ENCODE assay signal across 20 cellular contexts in genomic region chr13:86002921-86003488, GRCh38.
DNase-seq lines count a peak whose midpoint lies in the region; FAIRE-seq and TF ChIP-seq lines count a peak whose summit lies in the region.
"Had no signal": no experiment of that assay in that cellular context is flagged by ENCODE, and none has a peak within 500 bp of the region (broad histone marks: within the 10 kb centered on the region; RNA-seq: fewer than 3 reads in every experiment).

No MANE protein-coding gene starts in this region.

- in situ Hi-C loops in KBM-7 (cut with MboI; ENCODE audit: low pct_unique_long_range_greater_than_20kb, low sequenced_read_pairs) = no loop called here

- TF ChIP-seq CTCF in neural progenitor cell (IDR thresholded peaks at IDR 0.05) (no peak), spleen (IDR thresholded peaks at IDR 0.05 in 8 of 11, conservative IDR thresholded peaks at IDR 0.05 in 3 of 11) (no peak)

- no peak for TF ChIP-seq POLR2A in spleen (IDR thresholded peaks at IDR 0.05)

- H3K27ac ChIP-seq in neural progenitor cell = peak overlapping the region; percentile 86
- no peak overlapping the region for H3K27ac ChIP-seq in spleen
- H3K27ac ChIP-seq: heart right ventricle, prostate gland had no signal

- peaks cover 22% of the 10 kb centered on the region for H3K4me1 ChIP-seq in neural progenitor cell
- H3K4me1 ChIP-seq in spleen = no peaks in the 10 kb centered on the region
- H3K4me1 ChIP-seq: heart right ventricle, prostate gland had no signal

- no peaks in the 10 kb centered on the region for H4K20me1 ChIP-seq in neural progenitor cell (ENCODE audit: low read depth)

- CTCF ChIA-PET in HEK293T (lab: Yijun Ruan, JAX) = no interaction called here

- no peak for DNase-seq in HEK293T (ENCODE audit: extremely low spot score)
- DNase-seq in NCI-H2227 (lab: John Stamatoyannopoulos, UW; ENCODE audit: unreplicated experiment) = peak; percentile 24
- DNase-seq in RCC 7860 (ENCODE audit: low spot score) = no peak
- peak; percentile 82 for DNase-seq in neural progenitor cell (ENCODE audit: low spot score)
- no peak for DNase-seq in activated CD4-positive, alpha-beta T cell treated with anti-CD3 and anti-CD28 coated beads, Interleukin-2, amount 50 U/mL, for 48 hours
- no peak for DNase-seq in spleen
- no peak for DNase-seq in KBM-7
- no peak for DNase-seq in T-helper 9 cell
- DNase-seq: activated CD4-positive, alpha-beta memory T cell treated with anti-CD3 and anti-CD28 coated beads, Interleukin-2, amount 10 ng/mL, durations not matched to agents 7 days and 5 days; activated naive CD4-positive, alpha-beta T cell treated with anti-CD3 and anti-CD28 coated beads for 36 hours; activated T-cell treated with anti-CD3 and anti-CD28 coated beads, Interleukin-2, amount 50 U/mL, for 24 hours; aorta; cerebellar nuclear complex; effector memory CD4-positive, alpha-beta T cell; heart right ventricle; mammary epithelial cell; naive thymus-derived CD4-positive, alpha-beta T cell; NCI-H2029 treated with DMSO at 0.1 percent for 48 hours had no signal

- H3K27me3 ChIP-seq in neural progenitor cell (no peaks in the 10 kb centered on the region), spleen (replicated peaks in 1 of 7) (no peaks in the 10 kb centered on the region)
- H3K27me3 ChIP-seq: heart right ventricle had no signal

- peak overlapping the region; percentile 79 for H3K4me2 ChIP-seq in neural progenitor cell

- H3K27me3 Mint-ChIP-seq in neural progenitor cell (ENCODE audit: insufficient read depth, low read depth) = no peaks in the 10 kb centered on the region
- H3K27me3 Mint-ChIP-seq: activated CD4-positive, alpha-beta memory T cell treated with anti-CD3 and anti-CD28 coated beads, Interleukin-2, amount 10 ng/mL, durations not matched to agents 7 days and 5 days; activated T-cell treated with anti-CD3 and anti-CD28 coated beads, Interleukin-2, amount 50 U/mL, for 24 hours; naive thymus-derived CD4-positive, alpha-beta T cell had no signal

- POLR2A ChIA-PET in HEK293T (lab: Yijun Ruan, JAX) = no interaction called here

- H3K4me3 ChIP-seq in neural progenitor cell (peak overlapping the region; percentile 31), spleen (no peak overlapping the region)
- H3K4me3 ChIP-seq: heart right ventricle, prostate gland had no signal

- H2AFZ ChIP-seq in neural progenitor cell (replicated peaks) = no peak overlapping the region

- H3K9me3 ChIP-seq in neural progenitor cell (ENCODE audit: low read depth) (no peaks in the 10 kb centered on the region), spleen (no peaks in the 10 kb centered on the region)
- H3K9me3 ChIP-seq: prostate gland had no signal

- peaks cover 9% of the 10 kb centered on the region for H3F3A ChIP-seq in neural progenitor cell (ENCODE audit: low read depth)

- peak; percentile 37 for FAIRE-seq in RCC 7860 (lab: Jason Lieb, UNC)
- FAIRE-seq: islet of Langerhans had no signal

- H3K4me3 Mint-ChIP-seq in neural progenitor cell = no peak overlapping the region
- H3K4me3 Mint-ChIP-seq: activated CD4-positive, alpha-beta memory T cell treated with anti-CD3 and anti-CD28 coated beads, Interleukin-2, amount 10 ng/mL, durations not matched to agents 7 days and 5 days; activated naive CD4-positive, alpha-beta T cell treated with anti-CD3 and anti-CD28 coated beads for 36 hours; activated T-cell treated with anti-CD3 and anti-CD28 coated beads, Interleukin-2, amount 50 U/mL, for 24 hours; naive thymus-derived CD4-positive, alpha-beta T cell had no signal

- H3K4me1 Mint-ChIP-seq in neural progenitor cell = peaks cover 17% of the 10 kb centered on the region
- H3K4me1 Mint-ChIP-seq: activated CD4-positive, alpha-beta memory T cell treated with anti-CD3 and anti-CD28 coated beads, Interleukin-2, amount 10 ng/mL, durations not matched to agents 7 days and 5 days; naive thymus-derived CD4-positive, alpha-beta T cell had no signal

- no peak overlapping the region for H3K27ac Mint-ChIP-seq in neural progenitor cell
- H3K27ac Mint-ChIP-seq: activated CD4-positive, alpha-beta memory T cell treated with anti-CD3 and anti-CD28 coated beads, Interleukin-2, amount 10 ng/mL, durations not matched to agents 7 days and 5 days; activated naive CD4-positive, alpha-beta T cell treated with anti-CD3 and anti-CD28 coated beads for 36 hours; activated T-cell treated with anti-CD3 and anti-CD28 coated beads, Interleukin-2, amount 50 U/mL, for 24 hours; naive thymus-derived CD4-positive, alpha-beta T cell had no signal

- WGBS in spleen, 5 donors = 62 to 72% (median 69%) methylated on average over 3 of the region's 3 CpGs

- H3K9me3 Mint-ChIP-seq in neural progenitor cell = no peaks in the 10 kb centered on the region
- H3K9me3 Mint-ChIP-seq: activated T-cell treated with anti-CD3 and anti-CD28 coated beads, Interleukin-2, amount 50 U/mL, for 24 hours had no signal

- no peak overlapping the region for H3K9ac ChIP-seq in neural progenitor cell

- H3K79me2 ChIP-seq in neural progenitor cell (ENCODE audit: low read depth) = no peaks in the 10 kb centered on the region

- no peaks in the 10 kb centered on the region for H3K36me3 Mint-ChIP-seq in neural progenitor cell
- H3K36me3 Mint-ChIP-seq: naive thymus-derived CD4-positive, alpha-beta T cell had no signal

- no peaks in the 10 kb centered on the region for H3K36me3 ChIP-seq in neural progenitor cell
- no peaks in the 10 kb centered on the region for H3K36me3 ChIP-seq in spleen
- H3K36me3 ChIP-seq: heart right ventricle, prostate gland had no signal

- intact Hi-C loops in spleen (cut with DNase I; ENCODE audit: low total_unique reads) = no loop called here

TF ChIP-seq in HEK293T, 16 proteins besides CTCF, POLR2A, EP300 and RAD21:
- TF ChIP-seq BHLHE40 (IDR thresholded peaks at IDR 0.05; ENCODE audit: borderline replicate concordance) (no peak), PKNOX1 (IDR thresholded peaks at IDR 0.05) (peak; percentile 64; the same call in 1 of the 2 replicates)
TF ChIP-seq in HEK293T: peak in this region for 1.

Comparison
In these comparisons a context has a peak if more than half of its experiments do, and no peak if none do; other contexts are left out.
1. DNase-seq: peak in NCI-H2227 (single experiment) and neural progenitor cell (single experiment); none in HEK293T (single experiment), RCC 7860 (single experiment), activated CD4-positive, alpha-beta T cell treated with anti-CD3 and anti-CD28 coated beads, Interleukin-2, amount 50 U/mL, for 48 hours (0 of 2), spleen (single experiment), KBM-7 (single experiment) and T-helper 9 cell (single experiment).